Comparison of ENCODE assay signal across 1 cellular context in genomic region chr11:94457118-94458029, GRCh38.
TF ChIP-seq lines count a peak whose summit lies in the region.

No MANE protein-coding gene starts in this region.

TF ChIP-seq in GM23338, 12 proteins besides CTCF, POLR2A, EP300 and RAD21:
- TF ChIP-seq, protein P1, sequence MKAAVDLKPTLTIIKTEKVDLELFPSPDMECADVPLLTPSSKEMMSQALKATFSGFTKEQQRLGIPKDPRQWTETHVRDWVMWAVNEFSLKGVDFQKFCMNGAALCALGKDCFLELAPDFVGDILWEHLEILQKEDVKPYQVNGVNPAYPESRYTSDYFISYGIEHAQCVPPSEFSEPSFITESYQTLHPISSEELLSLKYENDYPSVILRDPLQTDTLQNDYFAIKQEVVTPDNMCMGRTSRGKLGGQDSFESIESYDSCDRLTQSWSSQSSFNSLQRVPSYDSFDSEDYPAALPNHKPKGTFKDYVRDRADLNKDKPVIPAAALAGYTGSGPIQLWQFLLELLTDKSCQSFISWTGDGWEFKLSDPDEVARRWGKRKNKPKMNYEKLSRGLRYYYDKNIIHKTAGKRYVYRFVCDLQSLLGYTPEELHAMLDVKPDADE (IDR thresholded peaks at IDR 0.05): no peak
- no peak for TF ChIP-seq CREB1 (CRISPR knock-in tag; IDR thresholded peaks at IDR 0.05; ENCODE audit: low read depth)
- no peak for TF ChIP-seq ZNF114 (CRISPR knock-in tag; IDR thresholded peaks at IDR 0.05)
- TF ChIP-seq EZH2 (IDR thresholded peaks at IDR 0.05; ENCODE audit: low read depth, unreplicated experiment): no peak
- no peak for TF ChIP-seq JUNB (IDR thresholded peaks at IDR 0.05; ENCODE audit: unreplicated experiment)
- no peak for TF ChIP-seq POLR2AphosphoS5 (IDR thresholded peaks at IDR 0.05; ENCODE audit: low read depth)
- TF ChIP-seq NANOG (IDR thresholded peaks at IDR 0.05; ENCODE audit: borderline replicate concordance): no peak
TF ChIP-seq in GM23338: peak in this region for 0.
